In genomic region chr12:47791351-47791746, GRCh38 we compare ENCODE assay signal across 18 cellular contexts. TPM values are rescaled to one million over a fixed set of nuclear protein-coding genes. Genes with fewer than 3 reads are reported as not detected.
DNase-seq lines count a peak whose midpoint lies in the region; ATAC-seq and TF ChIP-seq lines count a peak whose summit lies in the region.
"Had no signal": no experiment of that assay in that cellular context is flagged by ENCODE, and none has a peak within 500 bp of the region (broad histone marks: within the 10 kb centered on the region; RNA-seq: fewer than 3 reads in every experiment).

No MANE protein-coding gene starts in this region.

- ATAC-seq in activated T-cell treated with anti-CD3 and anti-CD28 coated beads, Interleukin-2, amount 50 U/mL, for 72 hours (replicated peaks in 1 of 2), result no peak
- ATAC-seq in activated T-cell treated with anti-CD3 and anti-CD28 coated beads, Interleukin-2, amount 50 U/mL, for 4 hours, result no peak
- no peak for ATAC-seq in right cardiac atrium
- ATAC-seq in left ventricle myocardium superior, result no peak

- H3K36me3 Mint-ChIP-seq in activated T-cell treated with anti-CD3 and anti-CD28 coated beads, Interleukin-2, amount 50 U/mL, for 72 hours (ENCODE audit: insufficient read depth in 2 of 2), result peaks cover 22 to 39% of the 10 kb centered on the region in 2 donors
- peaks cover 43% of the 10 kb centered on the region for H3K36me3 Mint-ChIP-seq in activated T-cell treated with anti-CD3 and anti-CD28 coated beads, Interleukin-2, amount 50 U/mL, for 4 hours (ENCODE audit: insufficient read depth)
- peaks cover 5% of the 10 kb centered on the region for H3K36me3 Mint-ChIP-seq in glutamatergic neuron (ENCODE audit: unreplicated experiment)

- 89% methylated on average over 14 of the region's 14 CpGs for WGBS in right cardiac atrium
- WGBS in thyroid gland, 2 donors, result 89 to 91% methylated on average over 14 of the region's 14 CpGs

- H3K4me1 ChIP-seq in right cardiac atrium (ENCODE audit: control insufficient read depth, insufficient read depth, low read length) (no peaks in the 10 kb centered on the region), thyroid gland (no peaks in the 10 kb centered on the region)

- H3K9me3 ChIP-seq in right cardiac atrium (ENCODE audit: control insufficient read depth, low read length) (no peaks in the 10 kb centered on the region), thyroid gland (no peaks in the 10 kb centered on the region)

- H3K9me3 Mint-ChIP-seq in activated T-cell treated with anti-CD3 and anti-CD28 coated beads, Interleukin-2, amount 50 U/mL, for 72 hours, result no peaks in the 10 kb centered on the region
- no peaks in the 10 kb centered on the region for H3K9me3 Mint-ChIP-seq in activated T-cell treated with anti-CD3 and anti-CD28 coated beads, Interleukin-2, amount 50 U/mL, for 4 hours
- peaks cover 2% of the 10 kb centered on the region for H3K9me3 Mint-ChIP-seq in glutamatergic neuron (ENCODE audit: unreplicated experiment)

- TF ChIP-seq CTCF in glutamatergic neuron (IDR thresholded peaks at IDR 0.05; ENCODE audit: partially characterized antibody, unreplicated experiment), result no peak
- no peak for TF ChIP-seq CTCF in thyroid gland (IDR thresholded peaks at IDR 0.05)

- H3K27ac ChIP-seq in right cardiac atrium (ENCODE audit: low read length) (no peak overlapping the region), thyroid gland (no peak overlapping the region)
- H3K27ac ChIP-seq: PC-9 had no signal

- intact Hi-C loops in right cardiac atrium (cut with DNase I), result no loop called here
- intact Hi-C loops in left ventricle myocardium superior (cut with micrococcal nuclease), result no loop called here
- intact Hi-C loops in thyroid gland (cut with DNase I), result no loop called here

- no peak overlapping the region for H3K4me3 ChIP-seq in right cardiac atrium (ENCODE audit: low read length)
- no peak overlapping the region for H3K4me3 ChIP-seq in thyroid gland (replicated peaks in 1 of 3)
- H3K4me3 ChIP-seq: PC-9 had no signal

- no peaks in the 10 kb centered on the region for H3K27me3 Mint-ChIP-seq in activated T-cell treated with anti-CD3 and anti-CD28 coated beads, Interleukin-2, amount 50 U/mL, for 72 hours (ENCODE audit: low read depth)
- no peaks in the 10 kb centered on the region for H3K27me3 Mint-ChIP-seq in activated T-cell treated with anti-CD3 and anti-CD28 coated beads, Interleukin-2, amount 50 U/mL, for 4 hours (ENCODE audit: low read depth)
- peaks cover 8% of the 10 kb centered on the region for H3K27me3 Mint-ChIP-seq in glutamatergic neuron (ENCODE audit: unreplicated experiment)

- H3K27ac Mint-ChIP-seq in activated T-cell treated with anti-CD3 and anti-CD28 coated beads, Interleukin-2, amount 50 U/mL, for 72 hours, result peak overlapping the region; percentile 38
- peak overlapping the region; percentile 38 for H3K27ac Mint-ChIP-seq in glutamatergic neuron (ENCODE audit: unreplicated experiment)

- peaks cover 27% of the 10 kb centered on the region for H3K4me1 Mint-ChIP-seq in activated T-cell treated with anti-CD3 and anti-CD28 coated beads, Interleukin-2, amount 50 U/mL, for 72 hours (ENCODE audit: low read depth)
- peaks cover 4% of the 10 kb centered on the region for H3K4me1 Mint-ChIP-seq in activated T-cell treated with anti-CD3 and anti-CD28 coated beads, Interleukin-2, amount 50 U/mL, for 4 hours (ENCODE audit: low read depth)
- H3K4me1 Mint-ChIP-seq in glutamatergic neuron (ENCODE audit: low read depth, unreplicated experiment), result peaks cover 4% of the 10 kb centered on the region

- peaks cover 87 to 99% of the 10 kb centered on the region in 2 donors for H3K36me3 ChIP-seq in thyroid gland

- H3K27me3 ChIP-seq in right cardiac atrium (ENCODE audit: control insufficient read depth, insufficient read depth) (no peaks in the 10 kb centered on the region), thyroid gland (no peaks in the 10 kb centered on the region)

- no peak for DNase-seq in activated T-cell treated with anti-CD3 and anti-CD28 coated beads, Interleukin-2, amount 50 U/mL, for 72 hours
- no peak for DNase-seq in activated T-cell treated with anti-CD3 and anti-CD28 coated beads, Interleukin-2, amount 50 U/mL, for 4 hours
- DNase-seq in right cardiac atrium (peak; percentile 8 to 42 (median 40)), left ventricle myocardium superior (no peak), glutamatergic neuron (no peak), thyroid gland (no peak), SKM-1 treated with dmso at 0.1 percent for 144 hours (lab: John Stamatoyannopoulos, UW; ENCODE audit: unreplicated experiment) (no peak)
- DNase-seq: DMS153, DND-41, Karpas-422, NCI-H1092, NCI-H1417 treated with DMSO at 0.1 percent for 48 hours, NCI-H1694 treated with DMSO at 0.1 percent for 48 hours, NCI-H2081, NCI-H2227 treated with DMSO at 0.1 percent for 48 hours, NCI-H526 treated with DMSO at 0.1 percent for 48 hours, PC-9, SHP77 had no signal

- TF ChIP-seq POLR2A in thyroid gland (IDR thresholded peaks at IDR 0.05), result no peak

- no peak overlapping the region for H3K4me3 Mint-ChIP-seq in activated T-cell treated with anti-CD3 and anti-CD28 coated beads, Interleukin-2, amount 50 U/mL, for 72 hours
- H3K4me3 Mint-ChIP-seq in activated T-cell treated with anti-CD3 and anti-CD28 coated beads, Interleukin-2, amount 50 U/mL, for 4 hours, result no peak overlapping the region
- H3K4me3 Mint-ChIP-seq in glutamatergic neuron (ENCODE audit: unreplicated experiment), result no peak overlapping the region

RNA-seq across cellular contexts. Expression of gene SLC48A1, which starts 18.3 kb away (rescaled TPM):
- total RNA-seq in activated T-cell treated with anti-CD3 and anti-CD28 coated beads, Interleukin-2, amount 50 U/mL, for 72 hours, result 10 to 100 TPM; 14.6 to 15.2 TPM
- 1 to 10 TPM; 4.0 to 5.2 (median 5.0) TPM for total RNA-seq in activated T-cell treated with anti-CD3 and anti-CD28 coated beads, Interleukin-2, amount 50 U/mL, for 4 hours
- total RNA-seq in right cardiac atrium, result 10 to 100 TPM; 26.5 to 30.1 (median 27.6) TPM
- polyA plus RNA-seq in right cardiac atrium, result 22.0 TPM
- 23.7 TPM for total RNA-seq in left ventricle myocardium superior
- total RNA-seq in glutamatergic neuron (ENCODE audit: unreplicated experiment), result 15.7 TPM
- 100 to 1,000 TPM in 3 of 4 donors, 10 to 100 TPM in 1; 59.3 to 276 (median 187) TPM for total RNA-seq in thyroid gland

RNA-seq across cellular contexts. Expression of gene HDAC7, which starts 28.4 kb away (rescaled TPM):
- 100 to 1,000 TPM; 288 to 350 TPM for total RNA-seq in activated T-cell treated with anti-CD3 and anti-CD28 coated beads, Interleukin-2, amount 50 U/mL, for 72 hours
- total RNA-seq in activated T-cell treated with anti-CD3 and anti-CD28 coated beads, Interleukin-2, amount 50 U/mL, for 4 hours, result 100 to 1,000 TPM; 168 to 199 (median 199) TPM
- total RNA-seq in right cardiac atrium (10 to 100 TPM; 46.5 to 60.1 (median 51.1) TPM), left ventricle myocardium superior (35.4 TPM), glutamatergic neuron (ENCODE audit: unreplicated experiment) (67.9 TPM), thyroid gland (10 to 100 TPM; 44.5 to 61.9 (median 52.6) TPM)
- polyA plus RNA-seq in right cardiac atrium, result 38.0 TPM

RNA-seq across cellular contexts. Expression of gene RAPGEF3, which starts 32.7 kb away (rescaled TPM):
- total RNA-seq in activated T-cell treated with anti-CD3 and anti-CD28 coated beads, Interleukin-2, amount 50 U/mL, for 72 hours, result 1 to 10 TPM in 1 of 2 donors, under 1 TPM in 1; 0.62 to 1.4 TPM
- 1 to 10 TPM in 1 of 3 donors, under 1 TPM in 2; 0.55 to 1.3 (median 0.66) TPM for total RNA-seq in activated T-cell treated with anti-CD3 and anti-CD28 coated beads, Interleukin-2, amount 50 U/mL, for 4 hours
- total RNA-seq in right cardiac atrium, result 10 to 100 TPM; 14.1 to 28.7 (median 23.3) TPM
- polyA plus RNA-seq in right cardiac atrium, result 44.9 TPM
- total RNA-seq in left ventricle myocardium superior, result 37.6 TPM
- total RNA-seq in glutamatergic neuron (ENCODE audit: unreplicated experiment), result 0.81 TPM
- total RNA-seq in thyroid gland, result 100 to 1,000 TPM in 2 of 4 donors, 10 to 100 TPM in 2; 87.3 to 178 (median 125) TPM

Comparison
In these comparisons a context has a peak if more than half of its experiments do, and no peak if none do; other contexts are left out.
1. DNase-seq: peak in right cardiac atrium (3 of 3); none in activated T-cell treated with anti-CD3 and anti-CD28 coated beads, Interleukin-2, amount 50 U/mL, for 72 hours (0 of 2), activated T-cell treated with anti-CD3 and anti-CD28 coated beads, Interleukin-2, amount 50 U/mL, for 4 hours (single experiment), left ventricle myocardium superior (single experiment), glutamatergic neuron (single experiment), thyroid gland (0 of 2) and SKM-1 treated with dmso at 0.1 percent for 144 hours (single experiment).